In the genomic region with DNA sequence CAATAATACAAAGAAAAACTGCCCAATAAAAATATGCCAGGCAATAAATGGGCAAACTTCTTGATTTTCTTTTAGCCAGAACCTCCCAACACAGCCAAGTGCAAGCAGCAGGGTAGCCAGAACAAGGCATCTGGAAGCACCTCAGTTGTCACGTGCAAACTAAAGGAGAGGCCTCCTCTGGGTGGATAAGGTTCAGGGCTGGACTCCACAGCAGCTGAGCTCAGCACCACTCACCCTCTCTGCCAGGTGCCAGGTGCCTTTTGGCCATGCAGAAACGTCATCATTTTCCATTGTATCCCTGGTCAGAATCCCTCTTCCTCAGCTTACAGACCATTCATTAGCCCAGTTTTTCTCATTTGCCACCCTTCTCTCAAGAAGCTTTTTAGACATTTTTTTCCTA, we compare ENCODE assay signal across 16 cellular contexts.
"Had no signal": no experiment of that assay in that cellular context is flagged by ENCODE, and none has a peak within 500 bp of the region (broad histone marks: within the 10 kb centered on the region; RNA-seq: fewer than 3 reads in every experiment).

No MANE protein-coding gene starts in this region.

- H3K27me3 ChIP-seq: spleen, testis, vagina had no signal

- DNase-seq: activated CD4-positive, alpha-beta T cell treated with anti-CD3 and anti-CD28 coated beads for 1 hour; activated CD4-positive, alpha-beta T cell treated with anti-CD3 and anti-CD28 coated beads, Interleukin-2, amount 50 U/mL, for 1 hour; activated CD8-positive, alpha-beta T cell treated with anti-CD3 and anti-CD28 coated beads, Interleukin-2, amount 10 ng/mL, durations not matched to agents 7 days and 5 days; activated gamma-delta T cell; activated naive CD4-positive, alpha-beta T cell treated with anti-CD3 and anti-CD28 coated beads, Interleukin-2, amount 50 U/mL, for 16 hours; activated naive CD8-positive, alpha-beta T cell treated with anti-CD3 and anti-CD28 coated beads, Interleukin-2, amount 50 U/mL, for 24 hours; effector CD4-positive, alpha-beta T cell; kidney; midbrain; natural killer cell; spleen; stimulated activated CD4-positive, alpha-beta T cell treated with anti-CD3 and anti-CD28 coated beads, Interleukin-4, amount 100 ng/mL, for 1 hour; stimulated activated naive CD4-positive, alpha-beta T cell; testis; trophoblast cell had no signal

- H3K36me3 ChIP-seq: spleen, vagina had no signal

- H3K4me3 ChIP-seq: spleen, testis, vagina had no signal

- H3K27ac ChIP-seq: spleen, testis, vagina had no signal

- ATAC-seq: activated CD8-positive, alpha-beta T cell treated with anti-CD3 and anti-CD28 coated beads, Interleukin-2, amount 10 ng/mL, durations not matched to agents 7 days and 5 days; activated naive CD8-positive, alpha-beta T cell treated with anti-CD3 and anti-CD28 coated beads, Interleukin-2, amount 50 U/mL, for 24 hours; natural killer cell had no signal

- H3K9me3 ChIP-seq: testis, vagina had no signal

- H3K4me1 ChIP-seq: spleen, testis, vagina had no signal
